Comparison of ENCODE assay signal across 23 cellular contexts in the genomic region with DNA sequence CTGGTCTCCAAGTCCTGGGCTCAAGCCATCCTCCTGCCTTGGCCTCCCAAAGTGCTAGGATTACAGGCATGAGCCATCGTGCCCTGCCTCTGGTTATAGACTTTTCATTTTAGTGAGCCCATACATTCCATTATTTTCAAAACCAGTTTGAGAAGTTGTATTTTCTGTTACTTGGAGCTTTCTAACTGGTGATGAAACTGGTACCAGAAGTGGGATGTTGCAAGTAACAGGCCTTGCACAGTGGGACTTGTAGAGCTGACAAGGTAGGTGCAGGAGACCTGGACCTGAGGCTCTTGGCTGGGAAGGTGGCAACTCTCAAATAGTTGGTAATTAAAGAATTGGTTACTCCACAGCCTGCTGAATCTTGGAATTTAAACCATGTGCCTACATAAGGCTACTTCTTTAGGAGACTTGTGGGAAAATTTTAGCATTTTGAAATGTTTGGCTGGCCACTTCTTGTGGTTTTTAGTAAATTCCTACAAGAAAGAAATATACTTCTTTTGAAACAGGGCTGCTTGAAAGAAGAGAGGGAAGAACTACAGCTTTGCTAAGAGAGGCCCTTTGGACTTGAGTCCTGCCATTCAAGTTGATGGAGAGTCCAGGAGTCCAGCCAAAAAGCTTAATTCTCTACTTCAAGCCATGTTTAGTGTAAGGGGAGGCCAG. TPM values are rescaled to one million over a fixed set of nuclear protein-coding genes. Genes with fewer than 3 reads are reported as not detected.
"Had no signal": no experiment of that assay in that cellular context is flagged by ENCODE, and none has a peak within 500 bp of the region (broad histone marks: within the 10 kb centered on the region; RNA-seq: fewer than 3 reads in every experiment).

No MANE protein-coding gene starts in this region.

- H3K4me3 Mint-ChIP-seq: activated CD4-positive, alpha-beta T cell treated with anti-CD3 and anti-CD28 coated beads, Interleukin-2, amount 10 ng/mL, durations not matched to agents 24 days and 14 days; activated CD8-positive, alpha-beta T cell treated with anti-CD3 and anti-CD28 coated beads for 36 hours; activated naive CD8-positive, alpha-beta T cell treated with anti-CD3 and anti-CD28 coated beads, Interleukin-2, amount 10 ng/mL, durations not matched to agents 7 days and 5 days; activated T-cell treated with anti-CD3 and anti-CD28 coated beads, Interleukin-2, amount 50 U/mL, for 24 hours; effector memory CD8-positive, alpha-beta T cell; memory B cell; naive B cell; neural crest cell had no signal

- H3K36me3 ChIP-seq: gastrocnemius medialis, left ventricle myocardium inferior had no signal

- H3K27ac Mint-ChIP-seq: activated CD4-positive, alpha-beta T cell treated with anti-CD3 and anti-CD28 coated beads, Interleukin-2, amount 10 ng/mL, durations not matched to agents 24 days and 14 days; activated CD8-positive, alpha-beta T cell treated with anti-CD3 and anti-CD28 coated beads for 36 hours; activated naive CD8-positive, alpha-beta T cell treated with anti-CD3 and anti-CD28 coated beads, Interleukin-2, amount 10 ng/mL, durations not matched to agents 7 days and 5 days; activated T-cell treated with anti-CD3 and anti-CD28 coated beads, Interleukin-2, amount 50 U/mL, for 24 hours; activated T-helper 2 cell treated with anti-CD3 and anti-CD28 coated beads, Interferon-gamma antibody, Interleukin-2, Interleukin-4, amounts not matched to agents 10 μg/mL and 5 μg/mL and 100 μg/mL, durations not matched to agents 14 hours and 24 hours and 36 hours; effector memory CD8-positive, alpha-beta T cell; memory B cell; naive B cell had no signal

- H3K27ac ChIP-seq: gastrocnemius medialis, left ventricle myocardium inferior had no signal

- H3K4me1 Mint-ChIP-seq: activated CD4-positive, alpha-beta T cell treated with anti-CD3 and anti-CD28 coated beads, Interleukin-2, amount 10 ng/mL, durations not matched to agents 24 days and 14 days; activated naive CD8-positive, alpha-beta T cell treated with anti-CD3 and anti-CD28 coated beads, Interleukin-2, amount 10 ng/mL, durations not matched to agents 7 days and 5 days; memory B cell; naive B cell had no signal

- ATAC-seq: activated CD8-positive, alpha-beta T cell treated with anti-CD3 and anti-CD28 coated beads for 36 hours; effector memory CD8-positive, alpha-beta T cell; gastrocnemius medialis; mucosa of descending colon had no signal

- H3K4me3 ChIP-seq: gastrocnemius medialis, left ventricle myocardium inferior, mucosa of descending colon had no signal

- H3K36me3 Mint-ChIP-seq: activated naive CD8-positive, alpha-beta T cell treated with anti-CD3 and anti-CD28 coated beads, Interleukin-2, amount 10 ng/mL, durations not matched to agents 7 days and 5 days; naive B cell had no signal

- H3K4me1 ChIP-seq: gastrocnemius medialis, left ventricle myocardium inferior had no signal

- H3K9me3 ChIP-seq: gastrocnemius medialis, mucosa of descending colon had no signal

- H3K9me3 Mint-ChIP-seq: activated CD4-positive, alpha-beta T cell treated with anti-CD3 and anti-CD28 coated beads, Interleukin-2, amount 10 ng/mL, durations not matched to agents 24 days and 14 days; activated CD8-positive, alpha-beta T cell treated with anti-CD3 and anti-CD28 coated beads for 36 hours; activated T-cell treated with anti-CD3 and anti-CD28 coated beads, Interleukin-2, amount 50 U/mL, for 24 hours; activated T-helper 2 cell treated with anti-CD3 and anti-CD28 coated beads, Interferon-gamma antibody, Interleukin-2, Interleukin-4, amounts not matched to agents 10 μg/mL and 5 μg/mL and 100 μg/mL, durations not matched to agents 14 hours and 24 hours and 36 hours; effector memory CD8-positive, alpha-beta T cell; memory B cell; neural crest cell had no signal

- DNase-seq: activated CD4-positive, alpha-beta T cell treated with anti-CD3 and anti-CD28 coated beads, Interleukin-2, amount 10 ng/mL, durations not matched to agents 24 days and 14 days; activated CD8-positive, alpha-beta T cell treated with anti-CD3 and anti-CD28 coated beads for 36 hours; activated naive CD4-positive, alpha-beta T cell treated with Interleukin-2 at 50 U/mL for 16 hours; activated naive CD8-positive, alpha-beta T cell treated with anti-CD3 and anti-CD28 coated beads, Interleukin-2, amount 10 ng/mL, durations not matched to agents 7 days and 5 days; activated T-cell treated with anti-CD3 and anti-CD28 coated beads, Interleukin-2, amount 50 U/mL, for 24 hours; aorta; effector memory CD8-positive, alpha-beta T cell; gastrocnemius medialis; head of caudate nucleus; kidney; left ventricle myocardium inferior; mucosa of descending colon; naive B cell; stimulated activated CD4-positive, alpha-beta T cell treated with anti-CD3 and anti-CD28 coated beads, Interleukin-12 subunit alpha, Interleukin-12 subunit beta, amount 100 ng/mL, for 4 hours; stimulated activated CD4-positive, alpha-beta T cell treated with anti-CD3 and anti-CD28 coated beads, Interleukin-1b, Interleukin-23, amount 100 ng/mL, for 48 hours; stimulated activated CD8-positive, alpha-beta memory T cell treated with anti-CD3 and anti-CD28 coated beads, Interleukin-4, amount 100 ng/mL, for 48 hours; stimulated activated naive CD4-positive, alpha-beta T cell; T-helper 1 cell; T-helper 9 cell had no signal

- H3K27me3 ChIP-seq: gastrocnemius medialis had no signal

RNA-seq across cellular contexts. Expression of gene ALPL, which starts 9.8 kb away (rescaled TPM):
- total RNA-seq: activated CD4-positive, alpha-beta T cell treated with anti-CD3 and anti-CD28 coated beads, Interleukin-2, amount 10 ng/mL, durations not matched to agents 24 days and 14 days; activated CD8-positive, alpha-beta T cell treated with anti-CD3 and anti-CD28 coated beads for 36 hours; activated naive CD8-positive, alpha-beta T cell treated with anti-CD3 and anti-CD28 coated beads, Interleukin-2, amount 10 ng/mL, durations not matched to agents 7 days and 5 days; activated T-helper 2 cell treated with anti-CD3 and anti-CD28 coated beads, Interferon-gamma antibody, Interleukin-2, Interleukin-4, amounts not matched to agents 10 μg/mL and 5 μg/mL and 100 μg/mL, durations not matched to agents 14 hours and 24 hours and 36 hours; bronchial epithelial cell had no signal
